Comparison of ENCODE assay signal across 12 cellular contexts in genomic region chr3:169144691-169145090, GRCh38.
DNase-seq lines count a peak whose midpoint lies in the region; ATAC-seq and TF ChIP-seq lines count a peak whose summit lies in the region.
"Had no signal": no experiment of that assay in that cellular context is flagged by ENCODE, and none has a peak within 500 bp of the region (broad histone marks: within the 10 kb centered on the region; RNA-seq: fewer than 3 reads in every experiment).

No MANE protein-coding gene starts in this region.

- DNase-seq in heart right ventricle: no peak
- DNase-seq in Right ventricle myocardium superior: no peak
- peak; percentile 46 for DNase-seq in dermis blood vessel endothelial cell
- no peak for DNase-seq in mesothelial cell of epicardium (ENCODE audit: low spot score in 2 of 2, unreplicated experiment in 2 of 2)
- no peak for DNase-seq in aorta
- no peak for DNase-seq in NCI-H2196 treated with DMSO at 0.1 percent for 48 hours (lab: John Stamatoyannopoulos, UW; ENCODE audit: unreplicated experiment)
- DNase-seq in spleen: no peak
- DNase-seq in islet precursor cell: no peak
- DNase-seq: activated CD4-positive, alpha-beta T cell treated with anti-CD3 and anti-CD28 coated beads, Interleukin-2, amount 50 U/mL, for 1 hour; NCI-H2171 treated with DMSO at 0.1 percent for 48 hours had no signal

- H3K4me3 ChIP-seq in heart right ventricle (peak overlapping the region in 9 of 10 donors; percentile 16 to 69 (median 61)), aorta (ENCODE audit: low read length in 2 of 2) (peak overlapping the region; percentile 43 to 85), spleen (peak overlapping the region in 3 of 8 donors; percentile 37 to 67 (median 41))
- H3K4me3 ChIP-seq: lung had no signal

- H3K9me3 Mint-ChIP-seq in mesothelial cell of epicardium: no peaks in the 10 kb centered on the region
- H3K9me3 Mint-ChIP-seq: central memory CD8-positive, alpha-beta T cell had no signal

- TF ChIP-seq CTCF in heart right ventricle (IDR thresholded peaks at IDR 0.05) (no peak), mesothelial cell of epicardium (IDR thresholded peaks at IDR 0.05; ENCODE audit: unreplicated experiment) (no peak), spleen (IDR thresholded peaks at IDR 0.05 in 8 of 11, conservative IDR thresholded peaks at IDR 0.05 in 3 of 11) (no peak)

- ATAC-seq in heart right ventricle: no peak
- ATAC-seq in Right ventricle myocardium superior (ENCODE audit: poor library complexity): no peak
- no peak for ATAC-seq in aorta (ENCODE audit: low FRiP score)

- no peaks in the 10 kb centered on the region for H3K36me3 ChIP-seq in heart right ventricle
- no peaks in the 10 kb centered on the region for H3K36me3 ChIP-seq in aorta (ENCODE audit: control insufficient read depth in 1 of 2, insufficient read depth in 2 of 2, low read length in 1 of 2)
- H3K36me3 ChIP-seq in spleen: no peaks in the 10 kb centered on the region

- H3K27me3 ChIP-seq in heart right ventricle (peaks cover 0 to 79% (median 40%) of the 10 kb centered on the region in 7 donors), aorta (ENCODE audit: control insufficient read depth in 1 of 2, insufficient read depth in 2 of 2, low read length in 1 of 2) (no peaks in the 10 kb centered on the region), spleen (replicated peaks in 1 of 7) (peaks cover 2 to 78% (median 58%) of the 10 kb centered on the region in 7 donors)

- intact Hi-C loops in heart right ventricle (cut with DNase I) (loop anchor here in 7 of 10 donors (5.0 to 10.0 kb wide), 8 partner anchors 73 to 620 kb away; partner anchors contain the start of genes MECOM (in 3 of the 7), ACTRT3 (in 2 of the 7) and TERC (in 2 of the 7)), Right ventricle myocardium superior (cut with DNase I) (loop anchor here (5.0 kb wide), 1 partner anchor 518 kb away; the partner anchor contains the start of gene MECOM), aorta (cut with DNase I) (loop anchor here (5.0 to 10.0 kb wide), 3 partner anchors 240 to 620 kb away; partner anchors contain the start of genes ACTRT3 (in 1 of the 2) and TERC (in 1 of the 2)), spleen (cut with DNase I; ENCODE audit: low total_unique reads) (loop anchor here (10.0 kb wide), 1 partner anchor 520 kb away; the partner anchor contains the start of gene MECOM)

- peaks cover 42% of the 10 kb centered on the region for H3K4me1 Mint-ChIP-seq in mesothelial cell of epicardium

- H3K27ac ChIP-seq in heart right ventricle (peak overlapping the region in 9 of 10 donors; percentile 1 to 96 (median 86)), aorta (ENCODE audit: low read depth in 1 of 2, low read length in 2 of 2) (no peak overlapping the region), spleen (peak overlapping the region in 2 of 8 donors; percentile 6 to 85)

- WGBS in heart right ventricle, 2 donors: 53 to 59% methylated on average over 1 of the region's 1 CpG
- WGBS in aorta, 2 donors: 61 to 62% methylated on average over 1 of the region's 1 CpG
- WGBS in spleen, 5 donors: 19 to 51% (median 28%) methylated on average over 1 of the region's 1 CpG

- H3K9me3 ChIP-seq in heart right ventricle (no peaks in the 10 kb centered on the region), aorta (ENCODE audit: control insufficient read depth, low read length) (no peaks in the 10 kb centered on the region), spleen (no peaks in the 10 kb centered on the region)

- peak overlapping the region; percentile 97 for H3K4me3 Mint-ChIP-seq in mesothelial cell of epicardium
- H3K4me3 Mint-ChIP-seq: central memory CD8-positive, alpha-beta T cell had no signal

- H3K4me1 ChIP-seq in heart right ventricle (peaks cover 0 to 31% (median 16%) of the 10 kb centered on the region in 9 donors), aorta (ENCODE audit: control insufficient read depth in 1 of 2, insufficient read depth in 2 of 2, low read length in 2 of 2) (no peaks in the 10 kb centered on the region), spleen (peaks cover 0 to 41% (median 32%) of the 10 kb centered on the region in 6 donors)

- H3K36me3 Mint-ChIP-seq in mesothelial cell of epicardium: peaks cover 1% of the 10 kb centered on the region

- TF ChIP-seq POLR2A in spleen (IDR thresholded peaks at IDR 0.05): no peak

- H3K27ac Mint-ChIP-seq in mesothelial cell of epicardium: no peak overlapping the region

- peaks cover 70% of the 10 kb centered on the region for H3K27me3 Mint-ChIP-seq in mesothelial cell of epicardium (ENCODE audit: low read depth)

Comparison
In these comparisons a context has a peak if more than half of its experiments do, and no peak if none do; other contexts are left out.
1. H3K27ac ChIP-seq: peak in heart right ventricle (9 of 10); none in aorta (0 of 2).